In the genomic region with DNA sequence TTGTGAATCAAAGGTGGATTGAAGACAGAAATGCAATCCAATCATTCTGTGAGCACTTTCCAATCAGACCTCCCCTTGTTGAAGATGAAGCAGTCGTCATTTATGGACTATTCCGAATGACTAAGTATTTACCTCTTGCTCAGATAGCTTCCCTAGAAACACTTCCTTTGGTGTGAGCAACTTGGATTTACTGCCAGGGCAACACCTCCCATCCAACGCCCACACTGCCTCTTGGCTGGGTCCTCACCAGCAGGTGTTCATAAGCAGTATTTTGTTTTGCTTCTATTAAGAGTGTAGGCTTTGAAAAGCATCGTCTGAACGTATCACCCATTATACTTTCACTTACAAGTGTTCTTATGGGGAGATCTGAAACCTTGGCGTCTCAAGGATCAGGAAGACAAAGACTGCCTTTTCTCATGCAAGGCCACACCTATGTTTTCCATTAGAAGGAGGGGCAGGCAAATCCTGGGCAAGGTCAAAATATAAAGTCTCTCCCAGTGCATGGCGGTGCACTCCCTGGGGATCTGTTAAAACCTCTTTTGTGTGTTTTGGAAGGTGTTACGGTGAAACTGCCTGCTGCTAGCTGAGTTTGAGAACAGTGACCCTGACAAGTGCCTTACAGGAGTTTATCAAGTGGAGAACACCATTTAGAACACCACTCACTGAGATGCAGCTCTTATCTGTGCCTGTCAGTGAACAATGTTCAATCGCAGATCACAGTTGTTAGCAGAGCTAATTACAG, we compare ENCODE assay signal across 10 cellular contexts. TPM values are rescaled to one million over a fixed set of nuclear protein-coding genes. Genes with fewer than 3 reads are reported as not detected.
DNase-seq lines count a peak whose midpoint lies in the region; ATAC-seq and TF ChIP-seq lines count a peak whose summit lies in the region.
"Had no signal": no experiment of that assay in that cellular context is flagged by ENCODE, and none has a peak within 500 bp of the region (broad histone marks: within the 10 kb centered on the region; RNA-seq: fewer than 3 reads in every experiment).

No MANE protein-coding gene starts in this region.

- TF ChIP-seq CTCF in mucosa of descending colon (IDR thresholded peaks at IDR 0.05): no peak
- TF ChIP-seq CTCF in GM20000 (IDR thresholded peaks at IDR 0.05; ENCODE audit: extremely low read depth, missing control alignments): no peak

- no peaks in the 10 kb centered on the region for H3K36me3 ChIP-seq in mucosa of descending colon (ENCODE audit: low read depth)

- DNase-seq in ELR (ENCODE audit: low read depth) (peak; percentile 79), NCI-H2171 treated with DMSO at 0.1 percent for 48 hours (lab: John Stamatoyannopoulos, UW) (peak; percentile 24), dermis blood vessel endothelial cell (peak; percentile 96), mucosa of descending colon (peak; percentile 54 to 69 (median 57)), GM20000 (ENCODE audit: low spot score) (no peak), dedifferentiated amniotic fluid mesenchymal stem cell (ENCODE audit: extremely low spot score) (no peak), foreskin melanocyte (no peak)
- DNase-seq: amygdala, T-helper 9 cell had no signal

- intact Hi-C loops in mucosa of descending colon (cut with DNase I, micrococcal nuclease): no loop called here

- H3K9me3 ChIP-seq in mucosa of descending colon: no peaks in the 10 kb centered on the region

- ATAC-seq in mucosa of descending colon (peak; percentile 92), GM18909 (IDR thresholded peaks at IDR 0.05; ENCODE audit: poor library complexity, unreplicated experiment) (no peak)

- H3K4me1 ChIP-seq in mucosa of descending colon (ENCODE audit: low read depth): peaks cover 3% of the 10 kb centered on the region

- no peak overlapping the region for H3K4me3 ChIP-seq in mucosa of descending colon

RNA-seq across cellular contexts. Expression of a gene that starts 10.6 kb away (rescaled TPM):
- total RNA-seq in dermis blood vessel endothelial cell (65.9 and 84.4 TPM in 2 replicates), mucosa of descending colon (10 to 100 TPM; 22.5 to 52.8 (median 34.5) TPM)

RNA-seq across cellular contexts. Expression of a gene that starts 32.4 kb away (rescaled TPM):
- total RNA-seq in dermis blood vessel endothelial cell (1.5 and 1.9 TPM in 2 replicates), mucosa of descending colon (10 to 100 TPM; 13.7 to 22.6 (median 14.9) TPM)

Comparison
In these comparisons a context has a peak if more than half of its experiments do, and no peak if none do; other contexts are left out.
1. DNase-seq: peak in ELR (single experiment), NCI-H2171 treated with DMSO at 0.1 percent for 48 hours (single experiment), dermis blood vessel endothelial cell (single experiment) and mucosa of descending colon (3 of 3); none in GM20000 (single experiment), dedifferentiated amniotic fluid mesenchymal stem cell (single experiment) and foreskin melanocyte (single experiment).